In genomic region chr3:14216257-14217048, GRCh38 we compare ENCODE assay signal across 8 cellular contexts. TPM values are rescaled to one million over a fixed set of nuclear protein-coding genes. Genes with fewer than 3 reads are reported as not detected.
A peak's percentile ranks its signal among the peaks of the same experiment; 100 is the strongest.
DNase-seq lines count a peak whose midpoint lies in the region; TF ChIP-seq lines count a peak whose summit lies in the region.

No MANE protein-coding gene starts in this region.

- peak overlapping the region in 2 of 4 donors; percentile 31 to 50 for H3K4me3 ChIP-seq in esophagus muscularis mucosa
- H3K4me3 ChIP-seq in neuronal stem cell (ENCODE audit: low read length in 2 of 2) = peak overlapping the region in 1 of 2 donors; percentile 62
- peak overlapping the region in 2 of 4 donors; percentile 30 to 37 for H3K4me3 ChIP-seq in esophagus squamous epithelium

- POLR2A ChIA-PET in activated CD4-positive, alpha-beta memory T cell treated with anti-CD3 and anti-CD28 coated beads for 36 hours (lab: Charles Lee) = no interaction called here
- POLR2A ChIA-PET in activated CD4-positive, alpha-beta memory T cell treated with anti-CD3 and anti-CD28 coated beads, Interleukin-2, amount 10 ng/mL, durations not matched to agents 7 days and 5 days (lab: Charles Lee) = interaction anchor here (1.2 kb wide), 1 partner anchor 12 kb away, joined by 3 read pairs; no protein-coding TSS in a partner anchor

- H3K18ac ChIP-seq in neuronal stem cell (ENCODE audit: low read length) = no peak overlapping the region

- H3K27ac Mint-ChIP-seq in activated CD4-positive, alpha-beta memory T cell treated with anti-CD3 and anti-CD28 coated beads for 36 hours = no peak overlapping the region
- no peak overlapping the region for H3K27ac Mint-ChIP-seq in activated CD4-positive, alpha-beta memory T cell treated with anti-CD3 and anti-CD28 coated beads, Interleukin-2, amount 10 ng/mL, durations not matched to agents 7 days and 5 days

- H3K27ac ChIP-seq in esophagus muscularis mucosa (replicated peaks in 1 of 4) (peak overlapping the region in 1 of 4 donors; percentile 68), neuronal stem cell (replicated peaks; ENCODE audit: low read length) (peak overlapping the region; percentile 57), esophagus squamous epithelium (peak overlapping the region in 1 of 4 donors; percentile 77)

- no peak overlapping the region for H2BK15ac ChIP-seq in neuronal stem cell (ENCODE audit: low read length)

- no peak overlapping the region for H2AK5ac ChIP-seq in neuronal stem cell (ENCODE audit: low read depth, low read length)

- H3K36me3 ChIP-seq in esophagus muscularis mucosa = no peaks in the 10 kb centered on the region
- no peaks in the 10 kb centered on the region for H3K36me3 ChIP-seq in neuronal stem cell (replicated peaks in 1 of 2; ENCODE audit: control insufficient read depth in 2 of 2, insufficient read depth in 2 of 2, low read length in 2 of 2)
- no peaks in the 10 kb centered on the region for H3K36me3 ChIP-seq in esophagus squamous epithelium

- no peak overlapping the region for H2BK5ac ChIP-seq in neuronal stem cell (ENCODE audit: low read length)

- TF ChIP-seq CTCF in esophagus muscularis mucosa (IDR thresholded peaks at IDR 0.05) (peak; percentile 21 to 42 (median 30)), esophagus squamous epithelium (IDR thresholded peaks at IDR 0.05) (peak in 2 of 6 experiments; percentile 22 to 56)

- no peak overlapping the region for H3K9ac ChIP-seq in neuronal stem cell (ENCODE audit: low read depth, low read length, poor library complexity)

- TF ChIP-seq POLR2A in esophagus muscularis mucosa (IDR thresholded peaks at IDR 0.05; ENCODE audit: low read depth) = no peak
- no peak for TF ChIP-seq POLR2A in esophagus squamous epithelium (IDR thresholded peaks at IDR 0.05)

- no peak overlapping the region for H2BK12ac ChIP-seq in neuronal stem cell (ENCODE audit: low read length)

- CTCF ChIA-PET in activated CD4-positive, alpha-beta memory T cell treated with anti-CD3 and anti-CD28 coated beads for 36 hours (lab: Charles Lee) = interaction anchor here (5.8 kb wide), 1 partner anchor 13 kb away, joined by 43 read pairs; no protein-coding TSS in a partner anchor
- CTCF ChIA-PET in activated CD4-positive, alpha-beta memory T cell treated with anti-CD3 and anti-CD28 coated beads, Interleukin-2, amount 10 ng/mL, durations not matched to agents 7 days and 5 days (lab: Charles Lee) = interaction anchor here (0.8 to 1.0 kb wide), 2 partner anchors 12 kb away, joined by 3 to 6 read pairs; no protein-coding TSS in a partner anchor

- no peak overlapping the region for H2BK120ac ChIP-seq in neuronal stem cell (ENCODE audit: low read depth, low read length)

- H3K27me3 Mint-ChIP-seq in activated CD4-positive, alpha-beta memory T cell treated with anti-CD3 and anti-CD28 coated beads for 36 hours = no peaks in the 10 kb centered on the region
- peaks cover 5% of the 10 kb centered on the region for H3K27me3 Mint-ChIP-seq in activated CD4-positive, alpha-beta memory T cell treated with anti-CD3 and anti-CD28 coated beads, Interleukin-2, amount 10 ng/mL, durations not matched to agents 7 days and 5 days

- H3K4me1 ChIP-seq in esophagus muscularis mucosa (no peaks in the 10 kb centered on the region), neuronal stem cell (ENCODE audit: control insufficient read depth in 2 of 2, insufficient read depth in 1 of 2, low read depth in 1 of 2, low read length in 2 of 2) (peaks cover 2 to 6% of the 10 kb centered on the region in 2 donors), esophagus squamous epithelium (no peaks in the 10 kb centered on the region)

- peaks cover 0 to 9% (median 4%) of the 10 kb centered on the region in 4 donors for H3K9me3 ChIP-seq in esophagus muscularis mucosa
- peaks cover 0 to 15% of the 10 kb centered on the region in 2 donors for H3K9me3 ChIP-seq in neuronal stem cell (replicated peaks in 1 of 2; ENCODE audit: control insufficient read depth in 2 of 2, insufficient read depth in 1 of 2, low read depth in 1 of 2, low read length in 2 of 2)
- peaks cover 0 to 9% (median 6%) of the 10 kb centered on the region in 3 donors for H3K9me3 ChIP-seq in esophagus squamous epithelium

- no peak overlapping the region for H3K23ac ChIP-seq in neuronal stem cell (ENCODE audit: low read depth, low read length, poor library complexity)

- H3K27me3 ChIP-seq in esophagus muscularis mucosa (no peaks in the 10 kb centered on the region), neuronal stem cell (ENCODE audit: control insufficient read depth in 3 of 3, insufficient read depth in 3 of 3, low read depth in 1 of 3, low read length in 3 of 3) (no peaks in the 10 kb centered on the region), esophagus squamous epithelium (no peaks in the 10 kb centered on the region)

- intact Hi-C loops in activated CD4-positive, alpha-beta memory T cell treated with anti-CD3 and anti-CD28 coated beads for 36 hours (cut with micrococcal nuclease) = no loop called here
- intact Hi-C loops in esophagus muscularis mucosa (cut with DNase I) = no loop called here
- intact Hi-C loops in esophagus squamous epithelium (cut with DNase I) = no loop called here

- WGBS in esophagus muscularis mucosa = 37% methylated on average over 21 of the region's 22 CpGs
- WGBS in neuronal stem cell (ENCODE audit: extremely low coverage in 2 of 2, insufficient read length in 2 of 2, insufficient replicate concordance in 1 of 2), 2 donors = no CpG with 5 or more reads among the region's 22 CpGs
- 59 to 65% methylated on average over 19 to 21 of the region's 22 CpGs for WGBS in esophagus squamous epithelium, 2 donors

- H3K14ac ChIP-seq in neuronal stem cell (ENCODE audit: low read length) = no peak overlapping the region

- no peaks in the 10 kb centered on the region for H3K4me1 Mint-ChIP-seq in activated CD4-positive, alpha-beta memory T cell treated with anti-CD3 and anti-CD28 coated beads for 36 hours (ENCODE audit: low read depth)
- H3K4me1 Mint-ChIP-seq in activated CD4-positive, alpha-beta memory T cell treated with anti-CD3 and anti-CD28 coated beads, Interleukin-2, amount 10 ng/mL, durations not matched to agents 7 days and 5 days = no peaks in the 10 kb centered on the region

- H3K9me3 Mint-ChIP-seq in activated CD4-positive, alpha-beta memory T cell treated with anti-CD3 and anti-CD28 coated beads for 36 hours = peaks cover 9% of the 10 kb centered on the region
- no peaks in the 10 kb centered on the region for H3K9me3 Mint-ChIP-seq in activated CD4-positive, alpha-beta memory T cell treated with anti-CD3 and anti-CD28 coated beads, Interleukin-2, amount 10 ng/mL, durations not matched to agents 7 days and 5 days

- no peak overlapping the region for H4K8ac ChIP-seq in neuronal stem cell (ENCODE audit: low read depth, low read length)

- H3K4me2 ChIP-seq in neuronal stem cell (ENCODE audit: insufficient read depth, low read length, poor library complexity, severe bottlenecking) = peak overlapping the region; percentile 48

- H4K91ac ChIP-seq in neuronal stem cell (ENCODE audit: low read depth, low read length, poor library complexity) = no peak overlapping the region

- peak overlapping the region; percentile 7 for H2AFZ ChIP-seq in neuronal stem cell (ENCODE audit: low read length)

- no peak for TF ChIP-seq EP300 in esophagus muscularis mucosa (IDR thresholded peaks at IDR 0.05)

- peak; percentile 32 for DNase-seq in activated CD4-positive, alpha-beta memory T cell treated with anti-CD3 and anti-CD28 coated beads for 36 hours
- DNase-seq in activated CD4-positive, alpha-beta memory T cell treated with anti-CD3 and anti-CD28 coated beads, Interleukin-2, amount 10 ng/mL, durations not matched to agents 7 days and 5 days = no peak
- peak; percentile 73 for DNase-seq in activated CD8-positive, alpha-beta memory T cell treated with anti-CD3 and anti-CD28 coated beads for 24 hours
- DNase-seq in esophagus muscularis mucosa (ENCODE audit: extremely low spot score) (no peak), neuronal stem cell (ENCODE audit: low spot score) (peak; percentile 74), DMS79 treated with DMSO at 0.1 percent for 48 hours (lab: John Stamatoyannopoulos, UW) (no peak), esophagus squamous epithelium (lab: John Stamatoyannopoulos, UW) (no peak), GM19238 (ENCODE audit: insufficient read length, low spot score) (no peak)

- peak overlapping the region; percentile 44 for H3K4me3 Mint-ChIP-seq in activated CD4-positive, alpha-beta memory T cell treated with anti-CD3 and anti-CD28 coated beads for 36 hours
- H3K4me3 Mint-ChIP-seq in activated CD4-positive, alpha-beta memory T cell treated with anti-CD3 and anti-CD28 coated beads, Interleukin-2, amount 10 ng/mL, durations not matched to agents 7 days and 5 days = no peak overlapping the region

- peaks cover 4% of the 10 kb centered on the region for H3K36me3 Mint-ChIP-seq in activated CD4-positive, alpha-beta memory T cell treated with anti-CD3 and anti-CD28 coated beads for 36 hours
- no peaks in the 10 kb centered on the region for H3K36me3 Mint-ChIP-seq in activated CD4-positive, alpha-beta memory T cell treated with anti-CD3 and anti-CD28 coated beads, Interleukin-2, amount 10 ng/mL, durations not matched to agents 7 days and 5 days (ENCODE audit: low read depth)

- H3K4ac ChIP-seq in neuronal stem cell (ENCODE audit: low read length) = no peak overlapping the region

- no peaks in the 10 kb centered on the region for H3K79me1 ChIP-seq in neuronal stem cell (ENCODE audit: low read depth, low read length)

RNA-seq across cellular contexts. Expression of gene LSM3, which starts 37.8 kb away (rescaled TPM):
- total RNA-seq in activated CD4-positive, alpha-beta memory T cell treated with anti-CD3 and anti-CD28 coated beads for 36 hours = 10 to 100 TPM; 22.1 to 22.9 TPM
- total RNA-seq in activated CD4-positive, alpha-beta memory T cell treated with anti-CD3 and anti-CD28 coated beads, Interleukin-2, amount 10 ng/mL, durations not matched to agents 7 days and 5 days = 10 to 100 TPM; 14.2 to 14.3 TPM
- 10 to 100 TPM in 2 of 4 donors, 1 to 10 TPM in 2; 8.0 to 12.0 (median 9.6) TPM for total RNA-seq in esophagus muscularis mucosa
- 30.5 TPM for polyA plus RNA-seq in neuronal stem cell (2013, experiment 1 of 2)
- polyA plus RNA-seq in neuronal stem cell (2013, experiment 2 of 2) = 31.6 TPM
- 10 to 100 TPM in 3 of 4 donors, 1 to 10 TPM in 1; 6.3 to 21.5 (median 13.7) TPM for total RNA-seq in esophagus squamous epithelium

RNA-seq across cellular contexts. Expression of gene XPC, which starts 38.1 kb away (rescaled TPM):
- total RNA-seq in activated CD4-positive, alpha-beta memory T cell treated with anti-CD3 and anti-CD28 coated beads for 36 hours = 10 to 100 TPM; 27.8 to 31.6 TPM
- total RNA-seq in activated CD4-positive, alpha-beta memory T cell treated with anti-CD3 and anti-CD28 coated beads, Interleukin-2, amount 10 ng/mL, durations not matched to agents 7 days and 5 days = 10 to 100 TPM; 34.2 to 34.8 TPM
- 10 to 100 TPM; 28.9 to 41.9 (median 37.8) TPM for total RNA-seq in esophagus muscularis mucosa
- 22.9 TPM for polyA plus RNA-seq in neuronal stem cell (2013, experiment 1 of 2)
- polyA plus RNA-seq in neuronal stem cell (2013, experiment 2 of 2) = 23.6 TPM
- total RNA-seq in esophagus squamous epithelium = 10 to 100 TPM; 14.4 to 47.9 (median 30.0) TPM

Comparison
In these comparisons a context has a peak if more than half of its experiments do, and no peak if none do; other contexts are left out.
1. DNase-seq: peak in activated CD4-positive, alpha-beta memory T cell treated with anti-CD3 and anti-CD28 coated beads for 36 hours (single experiment), activated CD8-positive, alpha-beta memory T cell treated with anti-CD3 and anti-CD28 coated beads for 24 hours (single experiment) and neuronal stem cell (single experiment); none in activated CD4-positive, alpha-beta memory T cell treated with anti-CD3 and anti-CD28 coated beads, Interleukin-2, amount 10 ng/mL, durations not matched to agents 7 days and 5 days (single experiment), esophagus muscularis mucosa (single experiment), DMS79 treated with DMSO at 0.1 percent for 48 hours (single experiment), esophagus squamous epithelium (single experiment) and GM19238 (single experiment).